Comparison of ENCODE assay signal across 16 cellular contexts in genomic region chr10:21195149-21195731, GRCh38.
DNase-seq lines count a peak whose midpoint lies in the region; ATAC-seq, FAIRE-seq and TF ChIP-seq lines count a peak whose summit lies in the region.
"Had no signal": no experiment of that assay in that cellular context is flagged by ENCODE, and none has a peak within 500 bp of the region (broad histone marks: within the 10 kb centered on the region; RNA-seq: fewer than 3 reads in every experiment).

No MANE protein-coding gene starts in this region.

- TF ChIP-seq CTCF in bronchial epithelial cell (IDR thresholded peaks at IDR 0.05; ENCODE audit: insufficient read depth, low read length, severe bottlenecking) (no peak), mesothelial cell of epicardium (IDR thresholded peaks at IDR 0.05; ENCODE audit: unreplicated experiment) (no peak), natural killer cell (IDR thresholded peaks at IDR 0.05) (no peak)

- H3K9me3 Mint-ChIP-seq in mesothelial cell of epicardium (peaks cover 13% of the 10 kb centered on the region), natural killer cell (peaks cover 7% of the 10 kb centered on the region in 2 donors)

- no peaks in the 10 kb centered on the region for H3K27me3 ChIP-seq in bronchial epithelial cell (ENCODE audit: control insufficient read depth, insufficient read depth, low read length)
- H3K27me3 ChIP-seq: stomach had no signal

- H3K36me3 Mint-ChIP-seq in mesothelial cell of epicardium = peaks cover 14% of the 10 kb centered on the region
- peaks cover 12% of the 10 kb centered on the region for H3K36me3 Mint-ChIP-seq in natural killer cell

- intact Hi-C loops in natural killer cell (cut with micrococcal nuclease) = no loop called here

- DNase-seq in DMS153 (lab: John Stamatoyannopoulos, UW) (peak; percentile 64), NCI-H2029 treated with DMSO at 0.1 percent for 48 hours (lab: John Stamatoyannopoulos, UW) (peak; percentile 45), bronchial epithelial cell (ENCODE audit: low read depth) (peak; percentile 52), mesothelial cell of epicardium (ENCODE audit: low spot score in 2 of 2, unreplicated experiment in 2 of 2) (no peak), natural killer cell (no peak), hypothalamus (lab: John Stamatoyannopoulos, UW) (no peak)
- DNase-seq: activated CD4-positive, CD25-positive, alpha-beta regulatory T cell treated with anti-CD3 and anti-CD28 coated beads, Interleukin-2, amount 50 U/mL, for 72 hours; activated T-cell treated with anti-CD3 and anti-CD28 coated beads, Interleukin-2, amount 50 U/mL, for 72 hours; aorta; effector memory CD4-positive, alpha-beta T cell; GF-D8; NCI-H524 treated with DMSO at 0.1 percent for 48 hours had no signal

- H3K4me1 Mint-ChIP-seq in mesothelial cell of epicardium (peaks cover 27% of the 10 kb centered on the region), natural killer cell (no peaks in the 10 kb centered on the region)

- no peaks in the 10 kb centered on the region for H3K36me3 ChIP-seq in bronchial epithelial cell (ENCODE audit: control insufficient read depth, insufficient read depth, low read length)
- H3K36me3 ChIP-seq: stomach had no signal

- no peak overlapping the region for H3K4me3 ChIP-seq in bronchial epithelial cell (ENCODE audit: low read depth, low read length)
- H3K4me3 ChIP-seq: stomach had no signal

- H3K27me3 Mint-ChIP-seq in mesothelial cell of epicardium (ENCODE audit: low read depth) = no peaks in the 10 kb centered on the region
- H3K27me3 Mint-ChIP-seq in natural killer cell (ENCODE audit: low read depth in 2 of 2) = peaks cover 3 to 9% of the 10 kb centered on the region in 2 donors

- FAIRE-seq in bronchial epithelial cell (lab: Jason Lieb, UNC) = no peak
- FAIRE-seq: GM18507 had no signal

- H3K4me3 Mint-ChIP-seq in mesothelial cell of epicardium (no peak overlapping the region), natural killer cell (no peak overlapping the region)
- H3K4me3 Mint-ChIP-seq: activated T-cell treated with anti-CD3 and anti-CD28 coated beads, Interleukin-2, amount 50 U/mL, for 72 hours had no signal

- peak overlapping the region; percentile 88 for H3K27ac Mint-ChIP-seq in mesothelial cell of epicardium
- no peak overlapping the region for H3K27ac Mint-ChIP-seq in natural killer cell
- H3K27ac Mint-ChIP-seq: activated T-cell treated with anti-CD3 and anti-CD28 coated beads, Interleukin-2, amount 50 U/mL, for 72 hours had no signal

- ATAC-seq in natural killer cell (no peak), GM18858 (IDR thresholded peaks at IDR 0.05; ENCODE audit: unreplicated experiment) (no peak), GM18520 (IDR thresholded peaks at IDR 0.05; ENCODE audit: unreplicated experiment) (no peak)
- ATAC-seq: activated T-cell treated with anti-CD3 and anti-CD28 coated beads, Interleukin-2, amount 50 U/mL, for 72 hours had no signal

Comparison
In these comparisons a context has a peak if more than half of its experiments do, and no peak if none do; other contexts are left out.
1. DNase-seq: peak in DMS153 (single experiment), NCI-H2029 treated with DMSO at 0.1 percent for 48 hours (single experiment) and bronchial epithelial cell (single experiment); none in mesothelial cell of epicardium (0 of 2), natural killer cell (single experiment) and hypothalamus (0 of 51).